Comparison of ENCODE assay signal across 25 cellular contexts in the genomic region with DNA sequence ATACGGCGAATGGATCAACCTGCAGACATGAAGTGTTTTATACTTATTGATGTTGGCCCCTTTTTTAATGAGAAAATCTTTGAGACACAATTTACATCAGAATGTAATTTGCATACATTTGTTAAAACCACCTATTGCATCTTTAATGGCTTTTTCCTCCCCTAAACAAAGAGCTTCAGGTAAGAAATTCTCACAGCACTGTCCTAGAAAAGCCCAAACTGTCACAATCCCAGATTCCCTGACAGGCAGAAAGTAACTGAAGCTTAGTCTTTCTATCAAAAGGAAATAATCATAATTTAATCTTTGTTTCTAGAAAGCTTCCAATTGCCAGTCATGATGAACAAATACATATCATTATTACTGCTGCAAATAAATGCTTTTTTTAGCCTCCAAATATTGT.
"Had no signal": no experiment of that assay in that cellular context is flagged by ENCODE, and none has a peak within 500 bp of the region (broad histone marks: within the 10 kb centered on the region; RNA-seq: fewer than 3 reads in every experiment).

No MANE protein-coding gene starts in this region.

- DNase-seq: colonic mucosa; cortex of kidney; dermis blood vessel endothelial cell; dorsolateral prefrontal cortex; effector CD4-positive, alpha-beta T cell; effector CD8-positive, alpha-beta T cell; effector memory CD4-positive, alpha-beta T cell; effector memory CD8-positive, alpha-beta T cell; endodermal cell; erythroblast; esophagus squamous epithelium; foreskin fibroblast; foreskin keratinocyte; foreskin melanocyte; gastrocnemius medialis; glutamatergic neuron; head of caudate nucleus; heart left ventricle; heart right ventricle had no signal

- H3K4me3 ChIP-seq: colonic mucosa, coronary artery, dorsolateral prefrontal cortex, esophagus muscularis mucosa, esophagus squamous epithelium, gastrocnemius medialis, gastroesophageal sphincter, heart left ventricle, heart right ventricle had no signal

- H3K36me3 ChIP-seq: colonic mucosa, esophagus muscularis mucosa, esophagus squamous epithelium, gastrocnemius medialis, gastroesophageal sphincter, heart left ventricle, heart right ventricle had no signal

- H3K27me3 ChIP-seq: colonic mucosa, dorsolateral prefrontal cortex, esophagus muscularis mucosa, esophagus squamous epithelium, foreskin keratinocyte, gastrocnemius medialis, gastroesophageal sphincter, heart left ventricle, heart right ventricle had no signal

- H3K27ac Mint-ChIP-seq: dendritic cell treated with granulocyte-macrophage colony-stimulating factor and Interleukin-4, amounts not matched to agents 40 ng/mL and 50 ng/mL, for 4 days; effector memory CD8-positive, alpha-beta T cell; endodermal cell had no signal

- H3K27ac ChIP-seq: colonic mucosa, coronary artery, dorsolateral prefrontal cortex, epithelial cell of prostate, esophagus muscularis mucosa, esophagus squamous epithelium, foreskin keratinocyte, gastrocnemius medialis, gastroesophageal sphincter, heart left ventricle, heart right ventricle had no signal

- H3K4me1 ChIP-seq: colonic mucosa, esophagus muscularis mucosa, esophagus squamous epithelium, foreskin keratinocyte, gastrocnemius medialis, gastroesophageal sphincter, heart left ventricle, heart right ventricle had no signal

- H3K9me3 ChIP-seq: colonic mucosa, esophagus squamous epithelium, gastrocnemius medialis, gastroesophageal sphincter had no signal

- ATAC-seq: effector memory CD8-positive, alpha-beta T cell; esophagus mucosa; foreskin keratinocyte; gastrocnemius medialis; gastroesophageal sphincter; heart left ventricle; heart right ventricle had no signal

- H3K27me3 Mint-ChIP-seq: dendritic cell treated with granulocyte-macrophage colony-stimulating factor and Interleukin-4, amounts not matched to agents 40 ng/mL and 50 ng/mL, for 4 days; effector memory CD8-positive, alpha-beta T cell had no signal

- H3K9me3 Mint-ChIP-seq: dendritic cell treated with granulocyte-macrophage colony-stimulating factor and Interleukin-4, amounts not matched to agents 40 ng/mL and 50 ng/mL, for 4 days had no signal

- H3K4me3 Mint-ChIP-seq: dendritic cell treated with granulocyte-macrophage colony-stimulating factor and Interleukin-4, amounts not matched to agents 40 ng/mL and 50 ng/mL, for 4 days; effector memory CD8-positive, alpha-beta T cell; endodermal cell had no signal
